Comparison of ENCODE assay signal across 10 cellular contexts in the genomic region with DNA sequence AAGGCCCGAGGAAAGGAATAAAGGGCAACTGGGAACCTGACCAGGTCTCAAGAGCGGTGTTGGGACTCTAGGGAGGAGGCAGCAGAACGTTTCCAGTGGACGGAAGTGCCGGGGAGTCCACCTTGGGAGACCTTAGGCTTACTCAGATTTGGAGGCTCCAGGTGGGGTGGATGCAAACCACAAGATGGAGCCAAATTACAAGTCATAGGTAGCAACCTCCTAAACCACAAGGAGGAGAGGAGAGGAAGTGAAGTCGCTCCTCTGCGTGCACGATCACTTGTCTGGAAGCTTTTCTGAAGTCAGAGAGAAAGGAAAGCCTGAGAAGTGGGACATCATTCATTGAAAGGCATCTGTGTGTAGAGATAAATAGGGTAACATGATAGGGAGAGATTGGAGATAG. TPM values are rescaled to one million over a fixed set of nuclear protein-coding genes. Genes with fewer than 3 reads are reported as not detected.
A peak's percentile ranks its signal among the peaks of the same experiment; 100 is the strongest.
DNase-seq lines count a peak whose midpoint lies in the region; ATAC-seq and TF ChIP-seq lines count a peak whose summit lies in the region.
"Had no signal": no experiment of that assay in that cellular context is flagged by ENCODE, and none has a peak within 500 bp of the region (broad histone marks: within the 10 kb centered on the region; RNA-seq: fewer than 3 reads in every experiment).

No MANE protein-coding gene starts in this region.

- H3K9ac ChIP-seq in HCT116 (ENCODE audit: low read length), result no peak overlapping the region
- H3K9ac ChIP-seq in liver (ENCODE audit: low read depth in 1 of 2, low read length in 2 of 2), result no peak overlapping the region
- H3K9ac ChIP-seq: GM23248 had no signal

- no peaks in the 10 kb centered on the region for H3K79me2 ChIP-seq in HCT116 (ENCODE audit: insufficient read depth, low read length)

- intact Hi-C loops in HCT116 (cut with micrococcal nuclease), result loop anchor here (1.0 kb wide), 1 partner anchor 249 kb away; no protein-coding TSS in a partner anchor

- no peaks in the 10 kb centered on the region for H4K20me1 ChIP-seq in HCT116 (ENCODE audit: insufficient read depth)

- TF ChIP-seq RAD21 in HCT116 (IDR thresholded peaks at IDR 0.05; ENCODE audit: low read depth) (peak; percentile 86), liver (IDR thresholded peaks at IDR 0.05) (peak; percentile 40 to 61)

- no peaks in the 10 kb centered on the region for H3K9me2 ChIP-seq in HCT116 (ENCODE audit: insufficient read depth)

- RAD21 ChIA-PET in HCT116 (lab: Charles Lee; ENCODE audit: low non-redundant PET in 1 of 2, low total read pairs in 2 of 2, uncharacterized antibody in 2 of 2, unreplicated experiment in 2 of 2), result interaction anchor here (0.7 to 1.0 kb wide), 2 partner anchors 49 to 345 kb away, joined by 3 to 4 read pairs; no protein-coding TSS in a partner anchor

- H3K36me3 ChIP-seq in HCT116 (ENCODE audit: control insufficient read depth in 1 of 2, insufficient read depth in 2 of 2, low read length in 2 of 2) (no peaks in the 10 kb centered on the region), liver (ENCODE audit: control insufficient read depth in 4 of 4, insufficient read depth in 3 of 4, low read depth in 1 of 4, low read length in 3 of 4) (no peaks in the 10 kb centered on the region)

- H3K4me3 ChIP-seq in HCT116 (replicated peaks in 1 of 2; ENCODE audit: low read depth in 1 of 2, low read length in 2 of 2) (no peak overlapping the region), liver (ENCODE audit: low read depth in 1 of 3, low read length in 3 of 3) (no peak overlapping the region)
- H3K4me3 ChIP-seq: GM23248 had no signal

- TF ChIP-seq POLR2A in HCT116 (IDR thresholded peaks at IDR 0.05; ENCODE audit: borderline replicate concordance, extremely low read depth, insufficient read depth, insufficient read length), result no peak

- peak; percentile 53 to 70 (median 63); a peak in 5 of 6 replicates for TF ChIP-seq CTCF in HCT116 (IDR thresholded peaks at IDR 0.05 in 2 of 3, conservative IDR thresholded peaks at IDR 0.05 in 1 of 3; ENCODE audit: borderline replicate concordance in 1 of 3, insufficient read depth in 1 of 3, low read depth in 2 of 3, low read length in 2 of 3)
- peak; percentile 50 for TF ChIP-seq CTCF in VCaP (conservative IDR thresholded peaks at IDR 0.05)
- TF ChIP-seq CTCF in liver (IDR thresholded peaks at IDR 0.05; ENCODE audit: low read depth, low read length, missing input control), result no peak

- no peaks in the 10 kb centered on the region for H3K9me3 ChIP-seq in HCT116 (ENCODE audit: control insufficient read depth in 1 of 2, insufficient read depth in 1 of 2, low read depth in 1 of 2, low read length in 2 of 2)
- H3K9me3 ChIP-seq in liver (ENCODE audit: control insufficient read depth in 4 of 4, low read length in 3 of 4), result no peaks in the 10 kb centered on the region

- H3K27ac ChIP-seq in HCT116 (ENCODE audit: low read depth, low read length) (no peak overlapping the region), VCaP (no peak overlapping the region), liver (ENCODE audit: low read depth in 1 of 2, low read length in 2 of 2) (no peak overlapping the region)
- H3K27ac ChIP-seq: GM23248 had no signal

- 0 out of 4 replicates have a peak, but pooled peaks cover 0 to 5% of the 10 kb centered on the region in 2 experiments for H3K4me1 ChIP-seq in HCT116 (ENCODE audit: control insufficient read depth in 1 of 2, insufficient read depth in 2 of 2, low read length in 2 of 2)
- H3K4me1 ChIP-seq in liver (ENCODE audit: control insufficient read depth in 4 of 4, insufficient read depth in 4 of 4, low read length in 3 of 4), result no peaks in the 10 kb centered on the region

- H2AFZ ChIP-seq in HCT116 (ENCODE audit: low read depth, low read length, poor library complexity, severe bottlenecking), result peak overlapping the region; percentile 84
- H2AFZ ChIP-seq: GM23248 had no signal

- POLR2A ChIA-PET in HCT116 (lab: Charles Lee), result interaction anchor here (0.9 kb wide), 1 partner anchor 248 kb away, joined by 3 read pairs; no protein-coding TSS in a partner anchor

- peak overlapping the region; percentile 16; the same call in 1 of the 2 replicates for H3K4me2 ChIP-seq in HCT116 (ENCODE audit: low read length)

- 49% methylated on average over 8 of the region's 8 CpGs for WGBS in liver

- peak; percentile 5 for DNase-seq in DMS153 treated with DMSO at 0.1 percent for 48 hours (lab: John Stamatoyannopoulos, UW; ENCODE audit: unreplicated experiment)
- DNase-seq in DMS153 (lab: John Stamatoyannopoulos, UW), result no peak
- DNase-seq in HCT116 (ENCODE audit: low read depth, low spot score), result peak; percentile 66
- DNase-seq in MV-4-11 (lab: John Stamatoyannopoulos, UW), result no peak
- DNase-seq in amniotic stem cell (lab: John Stamatoyannopoulos, UW), result no peak
- no peak for DNase-seq in NCI-H128 (lab: John Stamatoyannopoulos, UW; ENCODE audit: unreplicated experiment)
- DNase-seq: GM23248, NCI-H510A had no signal

- peak; percentile 96 for ATAC-seq in HCT116

- BruUV-seq in HCT116 (replicated peaks; lab: Mats Ljungman, UMichigan), result no TSS peak

- H3K27me3 ChIP-seq in HCT116 (ENCODE audit: insufficient read depth, low read length) (no peaks in the 10 kb centered on the region), liver (ENCODE audit: control insufficient read depth in 4 of 4, insufficient read depth in 4 of 4, low read length in 3 of 4) (peaks cover 0 to 2% (median 0%) of the 10 kb centered on the region in 4 donors)

- CTCF ChIA-PET in HCT116 (lab: Charles Lee), result interaction anchor here (0.9 to 2.5 kb wide), 4 partner anchors 12 to 126 kb away, joined by 3 to 8 read pairs (median 5); no protein-coding TSS in a partner anchor

TF ChIP-seq in HCT116, 20 proteins besides CTCF, POLR2A, EP300 and RAD21:
- no peak for TF ChIP-seq FOSL1 (IDR thresholded peaks at IDR 0.05; ENCODE audit: low read depth)
- TF ChIP-seq CBX3 (IDR thresholded peaks at IDR 0.05; ENCODE audit: low read depth), result 0 out of 2 replicates have a peak, but pooled peaks have one; percentile 25

TF ChIP-seq in liver, 16 proteins besides CTCF, POLR2A, EP300 and RAD21:
- TF ChIP-seq, protein P1, sequence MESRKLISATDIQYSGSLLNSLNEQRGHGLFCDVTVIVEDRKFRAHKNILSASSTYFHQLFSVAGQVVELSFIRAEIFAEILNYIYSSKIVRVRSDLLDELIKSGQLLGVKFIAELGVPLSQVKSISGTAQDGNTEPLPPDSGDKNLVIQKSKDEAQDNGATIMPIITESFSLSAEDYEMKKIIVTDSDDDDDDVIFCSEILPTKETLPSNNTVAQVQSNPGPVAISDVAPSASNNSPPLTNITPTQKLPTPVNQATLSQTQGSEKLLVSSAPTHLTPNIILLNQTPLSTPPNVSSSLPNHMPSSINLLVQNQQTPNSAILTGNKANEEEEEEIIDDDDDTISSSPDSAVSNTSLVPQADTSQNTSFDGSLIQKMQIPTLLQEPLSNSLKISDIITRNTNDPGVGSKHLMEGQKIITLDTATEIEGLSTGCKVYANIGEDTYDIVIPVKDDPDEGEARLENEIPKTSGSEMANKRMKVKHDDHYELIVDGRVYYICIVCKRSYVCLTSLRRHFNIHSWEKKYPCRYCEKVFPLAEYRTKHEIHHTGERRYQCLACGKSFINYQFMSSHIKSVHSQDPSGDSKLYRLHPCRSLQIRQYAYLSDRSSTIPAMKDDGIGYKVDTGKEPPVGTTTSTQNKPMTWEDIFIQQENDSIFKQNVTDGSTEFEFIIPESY (IDR thresholded peaks at IDR 0.05), result no peak
- no peak for TF ChIP-seq FOXA2 (IDR thresholded peaks at IDR 0.05)
TF ChIP-seq in liver: peak in this region for 0.

RNA-seq across cellular contexts. Expression of a gene that starts 9.3 kb away (rescaled TPM):
- 0.39 TPM for total RNA-seq in HCT116 (2021; ENCODE audit: unreplicated experiment)
- polyA plus RNA-seq in HCT116 (2012), result 0.30 and 0.32 TPM in 2 replicates
- total RNA-seq in liver, result 1 to 10 TPM; 1.3 to 3.0 TPM
- polyA plus RNA-seq in liver, result 1 to 10 TPM in 1 of 2 donors, under 1 TPM in 1; 0.69 to 1.9 TPM
- total RNA-seq: GM23248 had no signal

RNA-seq across cellular contexts. Expression of a gene that starts 31.7 kb away (rescaled TPM):
- 260 TPM for total RNA-seq in HCT116 (2021; ENCODE audit: unreplicated experiment)
- polyA plus RNA-seq in HCT116 (2012), result 175 and 194 TPM in 2 replicates
- 100 to 1,000 TPM in 1 of 2 donors, 10 to 100 TPM in 1; 46.0 to 100 TPM for total RNA-seq in liver
- polyA plus RNA-seq in liver, result 10 to 100 TPM; 29.8 to 54.4 TPM

RNA-seq across cellular contexts. Expression of a gene that starts 47.2 kb away (rescaled TPM):
- total RNA-seq in HCT116 (2021; ENCODE audit: unreplicated experiment) (12.1 TPM), liver (1 to 10 TPM; 6.2 to 7.8 TPM)
- polyA plus RNA-seq in HCT116 (2012), result 16.3 and 17.4 TPM in 2 replicates
- 10 to 100 TPM in 1 of 2 donors, 1 to 10 TPM in 1; 10.0 to 15.1 TPM for polyA plus RNA-seq in liver

RNA-seq across cellular contexts. Expression of a gene that starts 59.2 kb away (rescaled TPM):
- total RNA-seq in HCT116 (2021; ENCODE audit: unreplicated experiment), result 3.3 TPM
- 1.7 and 2.3 TPM in 2 replicates for polyA plus RNA-seq in HCT116 (2012)
- total RNA-seq in liver, result 10 to 100 TPM in 1 of 2 donors, 1 to 10 TPM in 1; 8.1 to 13.1 TPM
- polyA plus RNA-seq in liver, result 1 to 10 TPM; 2.8 to 7.3 TPM
- total RNA-seq: GM23248 had no signal
- polyA plus RNA-seq: GM23248 had no signal

Comparison
In these comparisons a context has a peak if more than half of its experiments do, and no peak if none do; other contexts are left out.
1. DNase-seq: peak in DMS153 treated with DMSO at 0.1 percent for 48 hours (single experiment) and HCT116 (single experiment); none in DMS153 (single experiment), MV-4-11 (single experiment), amniotic stem cell (single experiment) and NCI-H128 (single experiment).